ENCODE assay signal across 37 cellular contexts in the genomic region with DNA sequence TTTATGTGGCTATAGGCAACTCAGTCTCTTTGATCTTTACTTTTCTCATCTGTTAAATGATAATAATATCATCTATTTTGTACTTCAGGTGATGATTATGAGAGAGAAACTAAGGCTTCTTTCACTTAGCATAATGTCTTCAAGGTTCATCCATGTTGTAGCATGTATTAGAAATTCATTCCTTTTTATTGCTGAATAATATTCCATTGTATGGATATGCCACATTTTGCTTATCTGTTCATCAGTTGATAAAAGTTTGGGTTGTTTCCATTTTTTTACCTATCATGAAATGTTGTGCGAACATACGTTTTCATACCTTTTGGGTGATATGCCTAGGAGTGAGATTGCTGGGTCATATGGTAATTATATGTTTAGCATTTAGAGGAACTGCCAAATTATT. TPM values are rescaled to one million over a fixed set of nuclear protein-coding genes. Genes with fewer than 3 reads are reported as not detected.
DNase-seq lines count a peak whose midpoint lies in the region; ATAC-seq, FAIRE-seq and TF ChIP-seq lines count a peak whose summit lies in the region.
"Had no signal": no experiment of that assay in that cellular context is flagged by ENCODE, and none has a peak within 500 bp of the region (broad histone marks: within the 10 kb centered on the region; RNA-seq: fewer than 3 reads in every experiment).

No MANE protein-coding gene starts in this region.

- DNase-seq in SK-N-SH = no peak
- DNase-seq in activated naive CD4-positive, alpha-beta T cell treated with anti-CD3 and anti-CD28 coated beads, Interleukin-2, amount 10 ng/mL, durations not matched to agents 7 days and 5 days = no peak
- no peak for DNase-seq in K562 (ENCODE audit: extremely low read depth in 1 of 4, low spot score in 3 of 4)
- no peak for DNase-seq in NCI-H1048 (lab: John Stamatoyannopoulos, UW)
- DNase-seq in KBM-7 = no peak
- DNase-seq: 8988T; ACHN; AML-193; BE2C; C1 segment of cervical spinal cord; Caco-2; Calu3; CD4-positive, alpha-beta memory T cell; CD4-positive, alpha-beta T cell; CD4-positive, CD25-positive, alpha-beta regulatory T cell; CD8-positive, alpha-beta memory T cell; CD8-positive, alpha-beta T cell; COR-L47; DMS 273 treated with DMSO at 0.1 percent for 48 hours; DMS153; DMS53; DMS79; DMS79 treated with DMSO at 0.1 percent for 48 hours; DND-41; EL had no signal

- H3K27me3 ChIP-seq in SK-N-SH (ENCODE audit: insufficient read depth) (no peaks in the 10 kb centered on the region; the same call in 1 of the 2 replicates), K562 (ENCODE audit: control insufficient read depth in 2 of 2, insufficient read depth in 2 of 2, low read length in 2 of 2) (no peaks in the 10 kb centered on the region)
- H3K27me3 ChIP-seq: BE2C; BLaER1; BLaER1 treated with 17β-estradiol and CSF1 and Interleukin-3, amounts not matched to agents 10 nM and 100 nM had no signal

- no peak overlapping the region for H3K9ac ChIP-seq in SK-N-SH
- no peak overlapping the region for H3K9ac ChIP-seq in K562 (ENCODE audit: insufficient read depth in 1 of 2, low read depth in 2 of 2, low read length in 2 of 2)
- H3K9ac ChIP-seq: BLaER1; BLaER1 treated with 17β-estradiol and CSF1 and Interleukin-3, amounts not matched to agents 10 nM and 100 nM had no signal

- H3K4me3 ChIP-seq in SK-N-SH (ENCODE audit: low read depth in 2 of 2, low read length in 1 of 2) (no peak overlapping the region), HEK293 (ENCODE audit: low read depth, low read length) (no peak overlapping the region), K562 (no peak overlapping the region)
- H3K4me3 ChIP-seq: A549; BLaER1; BLaER1 treated with 17β-estradiol and CSF1 and Interleukin-3, amounts not matched to agents 10 nM and 100 nM had no signal

- BruUV-seq in K562 (replicated peaks; lab: Mats Ljungman, UMichigan) = no TSS peak

- H2AFZ ChIP-seq in SK-N-SH (ENCODE audit: low read depth) = no peak overlapping the region
- H2AFZ ChIP-seq in K562 (ENCODE audit: low read depth, low read length) = no peak overlapping the region

- ATAC-seq in SK-N-SH treated with all-trans-retinoic acid at 6 μM for 48 hours = no peak
- ATAC-seq in K562 = no peak
- ATAC-seq: A549; CD8-positive, alpha-beta T cell had no signal

- 87% methylated on average over 2 of the region's 2 CpGs for WGBS in SK-N-SH (ENCODE audit: low lambda C conversion rate)
- WGBS in K562 (ENCODE audit: insufficient coverage, low coverage, missing lambda C conversion rate) = 55% methylated on average over 2 of the region's 2 CpGs

- no peak overlapping the region for H3K4me3 Mint-ChIP-seq in activated naive CD4-positive, alpha-beta T cell treated with anti-CD3 and anti-CD28 coated beads, Interleukin-2, amount 50 U/mL, for 24 hours
- H3K4me3 Mint-ChIP-seq in activated naive CD4-positive, alpha-beta T cell treated with anti-CD3 and anti-CD28 coated beads, Interleukin-2, amount 10 ng/mL, durations not matched to agents 7 days and 5 days = no peak overlapping the region
- H3K4me3 Mint-ChIP-seq: B cell; CD14-positive monocyte; CD4-positive, alpha-beta memory T cell; CD4-positive, alpha-beta T cell; CD8-positive, alpha-beta T cell had no signal

- TF ChIP-seq CTCF in SK-N-SH (IDR thresholded peaks at IDR 0.05) = no peak
- TF ChIP-seq CTCF in HEK293 (tag by site-specific recombination; IDR thresholded peaks at IDR 0.05) = no peak
- no peak for TF ChIP-seq CTCF in K562 (IDR thresholded peaks at IDR 0.05 in 2 of 3, conservative IDR thresholded peaks at IDR 0.05 in 1 of 3; ENCODE audit: insufficient read depth in 2 of 3, low read depth in 1 of 3, low read length in 3 of 3)

- no peaks in the 10 kb centered on the region for H3K9me1 ChIP-seq in K562 (ENCODE audit: control insufficient read depth, insufficient read depth, low read length)

- H3K27me3 Mint-ChIP-seq in activated naive CD4-positive, alpha-beta T cell treated with anti-CD3 and anti-CD28 coated beads, Interleukin-2, amount 50 U/mL, for 24 hours = no peaks in the 10 kb centered on the region
- peaks cover 13% of the 10 kb centered on the region for H3K27me3 Mint-ChIP-seq in activated naive CD4-positive, alpha-beta T cell treated with anti-CD3 and anti-CD28 coated beads, Interleukin-2, amount 10 ng/mL, durations not matched to agents 7 days and 5 days
- H3K27me3 Mint-ChIP-seq: CD4-positive, alpha-beta memory T cell; CD4-positive, alpha-beta T cell; CD8-positive, alpha-beta memory T cell had no signal

- no peak for FAIRE-seq in K562 (lab: Jason Lieb, UNC)
- FAIRE-seq: A204.1, A549, D721Med had no signal

- no peaks in the 10 kb centered on the region for H4K20me1 ChIP-seq in SK-N-SH (ENCODE audit: insufficient read depth)
- H4K20me1 ChIP-seq in K562 (replicated peaks; ENCODE audit: control insufficient read depth, insufficient read depth, low read length) = no peaks in the 10 kb centered on the region
- H4K20me1 ChIP-seq: BLaER1; BLaER1 treated with 17β-estradiol and CSF1 and Interleukin-3, amounts not matched to agents 10 nM and 100 nM had no signal

- H3K79me2 ChIP-seq in SK-N-SH (ENCODE audit: insufficient read depth) (peaks cover 2% of the 10 kb centered on the region; the same call in 1 of the 2 replicates), K562 (ENCODE audit: control insufficient read depth, insufficient read depth, low read length) (0 out of 3 replicates have a peak, but pooled peaks cover 1% of the 10 kb centered on the region)

- POLR2A ChIA-PET in SK-N-SH (lab: Yijun Ruan, JAX) = no interaction called here
- POLR2A ChIA-PET in HEK293 (lab: Yijun Ruan, JAX) = no interaction called here
- POLR2A ChIA-PET in K562 (lab: Yijun Ruan, JAX) = no interaction called here

- H3K9me2 ChIP-seq in SK-N-SH = no peaks in the 10 kb centered on the region

- H3K4me1 ChIP-seq in SK-N-SH (ENCODE audit: control insufficient read depth in 1 of 2, insufficient read depth in 2 of 2, low read depth in 1 of 2, low read length in 1 of 2) (peaks cover 0 to under 1% of the 10 kb centered on the region in 2 experiments; a peak in 1 of 4 replicates), HEK293 (ENCODE audit: control insufficient read depth, insufficient read depth, low read length) (no peaks in the 10 kb centered on the region), K562 (replicated peaks in 1 of 2; ENCODE audit: control insufficient read depth in 2 of 2, insufficient read depth in 2 of 2, low read length in 2 of 2) (peaks cover 0 to 2% of the 10 kb centered on the region in 2 experiments; a peak in 1 of 5 replicates)
- H3K4me1 ChIP-seq: BE2C, Caco-2 had no signal

- H3K4me2 ChIP-seq in SK-N-SH = no peak overlapping the region
- no peak overlapping the region for H3K4me2 ChIP-seq in K562 (ENCODE audit: insufficient read depth, low read length)
- H3K4me2 ChIP-seq: A549; BLaER1; BLaER1 treated with 17β-estradiol and CSF1 and Interleukin-3, amounts not matched to agents 10 nM and 100 nM had no signal

- H3K36me3 ChIP-seq in SK-N-SH (replicated peaks in 1 of 2; ENCODE audit: control insufficient read depth in 1 of 2, insufficient read depth in 2 of 2, low read length in 1 of 2) (no peaks in the 10 kb centered on the region), HEK293 (ENCODE audit: control insufficient read depth in 2 of 2, insufficient read depth in 1 of 2, low read length in 2 of 2) (no peaks in the 10 kb centered on the region), K562 (ENCODE audit: control insufficient read depth, insufficient read depth, low read length) (no peaks in the 10 kb centered on the region)
- H3K36me3 ChIP-seq: BE2C; BLaER1; BLaER1 treated with 17β-estradiol and CSF1 and Interleukin-3, amounts not matched to agents 10 nM and 100 nM had no signal

- TF ChIP-seq POLR2A in K562 (conservative IDR thresholded peaks at IDR 0.05) = no peak

- H3K9me3 ChIP-seq in SK-N-SH (no peaks in the 10 kb centered on the region; the same call in 1 of the 2 replicates), HEK293 (ENCODE audit: control insufficient read depth, insufficient read depth, low read depth, low read length) (no peaks in the 10 kb centered on the region), K562 (replicated peaks; ENCODE audit: control insufficient read depth, insufficient read depth, low read depth, low read length) (no peaks in the 10 kb centered on the region)
- H3K9me3 ChIP-seq: BE2C, Caco-2 had no signal

- H3K9me3 Mint-ChIP-seq in activated naive CD4-positive, alpha-beta T cell treated with anti-CD3 and anti-CD28 coated beads, Interleukin-2, amount 50 U/mL, for 24 hours = no peaks in the 10 kb centered on the region
- H3K9me3 Mint-ChIP-seq in activated naive CD4-positive, alpha-beta T cell treated with anti-CD3 and anti-CD28 coated beads, Interleukin-2, amount 10 ng/mL, durations not matched to agents 7 days and 5 days = no peaks in the 10 kb centered on the region
- H3K9me3 Mint-ChIP-seq: CD14-positive monocyte; CD4-positive, alpha-beta memory T cell; CD4-positive, alpha-beta T cell; CD8-positive, alpha-beta memory T cell; CD8-positive, alpha-beta T cell had no signal

- peaks cover 6% of the 10 kb centered on the region for H3K4me1 Mint-ChIP-seq in activated naive CD4-positive, alpha-beta T cell treated with anti-CD3 and anti-CD28 coated beads, Interleukin-2, amount 50 U/mL, for 24 hours
- H3K4me1 Mint-ChIP-seq in activated naive CD4-positive, alpha-beta T cell treated with anti-CD3 and anti-CD28 coated beads, Interleukin-2, amount 10 ng/mL, durations not matched to agents 7 days and 5 days = peaks cover 11% of the 10 kb centered on the region
- H3K4me1 Mint-ChIP-seq: CD14-positive monocyte had no signal

- peaks cover 2% of the 10 kb centered on the region for H3F3A ChIP-seq in SK-N-SH (replicated peaks; ENCODE audit: insufficient read depth)

- no peaks in the 10 kb centered on the region for H3K36me3 Mint-ChIP-seq in activated naive CD4-positive, alpha-beta T cell treated with anti-CD3 and anti-CD28 coated beads, Interleukin-2, amount 50 U/mL, for 24 hours
- no peaks in the 10 kb centered on the region for H3K36me3 Mint-ChIP-seq in activated naive CD4-positive, alpha-beta T cell treated with anti-CD3 and anti-CD28 coated beads, Interleukin-2, amount 10 ng/mL, durations not matched to agents 7 days and 5 days
- H3K36me3 Mint-ChIP-seq: CD14-positive monocyte; CD4-positive, alpha-beta memory T cell; CD4-positive, CD25-positive, alpha-beta regulatory T cell; CD8-positive, alpha-beta memory T cell; CD8-positive, alpha-beta T cell had no signal

- H3K27ac ChIP-seq in SK-N-SH (ENCODE audit: low read depth in 2 of 2, low read length in 1 of 2) = no peak overlapping the region
- no peak overlapping the region for H3K27ac ChIP-seq in HEK293 (ENCODE audit: extremely low read depth, low read depth, low read length)
- H3K27ac ChIP-seq in K562 (ENCODE audit: extremely low read depth, low read depth, low read length) = no peak overlapping the region
- H3K27ac ChIP-seq: 22Rv1; A549; BLaER1; BLaER1 treated with 17β-estradiol and CSF1 and Interleukin-3, amounts not matched to agents 10 nM and 100 nM; C4-2B had no signal

- intact Hi-C loops in K562 (cut with micrococcal nuclease) = no loop called here

- TF ChIP-seq EP300 in SK-N-SH (IDR thresholded peaks at IDR 0.05; ENCODE audit: borderline replicate concordance in 1 of 2, low read depth in 1 of 2, low read length in 1 of 2) (no peak), K562 (IDR thresholded peaks at IDR 0.05; ENCODE audit: low read length) (no peak)

- CTCF ChIA-PET in SK-N-SH (lab: Yijun Ruan, JAX) (interaction anchor here (1.1 to 1.3 kb wide), 2 partner anchors 8 to 24 kb away, joined by 3 read pairs; a partner anchor contains a TSS), HEK293 (lab: Yijun Ruan, JAX) (no interaction called here), K562 (lab: Yijun Ruan, JAX; ENCODE audit: low intra/inter-chr PET ratio) (no interaction called here)
- CTCF ChIA-PET in activated naive CD4-positive, alpha-beta T cell treated with anti-CD3 and anti-CD28 coated beads, Interleukin-2, amount 10 ng/mL, durations not matched to agents 7 days and 5 days (lab: Charles Lee) = interaction anchor here (0.8 kb wide), 1 partner anchor 12 kb away, joined by 5 read pairs; no protein-coding TSS in a partner anchor

- H3K27ac Mint-ChIP-seq in activated naive CD4-positive, alpha-beta T cell treated with anti-CD3 and anti-CD28 coated beads, Interleukin-2, amount 50 U/mL, for 24 hours = peak overlapping the region; percentile 17
- H3K27ac Mint-ChIP-seq in activated naive CD4-positive, alpha-beta T cell treated with anti-CD3 and anti-CD28 coated beads, Interleukin-2, amount 10 ng/mL, durations not matched to agents 7 days and 5 days = no peak overlapping the region
- H3K27ac Mint-ChIP-seq: B cell; CD4-positive, alpha-beta T cell; CD4-positive, CD25-positive, alpha-beta regulatory T cell; CD8-positive, alpha-beta memory T cell; CD8-positive, alpha-beta T cell had no signal

- in situ Hi-C loops in K562 (cut with MboI) = no loop called here
- in situ Hi-C loops in KBM-7 (cut with MboI; ENCODE audit: low pct_unique_long_range_greater_than_20kb, low sequenced_read_pairs) = no loop called here

- TF ChIP-seq RAD21 in SK-N-SH (IDR thresholded peaks at IDR 0.05; ENCODE audit: low read length) (no peak), K562 (CRISPR knock-in tag; conservative IDR thresholded peaks at IDR 0.05 in 1 of 2, IDR thresholded peaks at IDR 0.05 in 1 of 2) (no peak)

RNA-seq across cellular contexts. Expression of a gene that starts 7.2 kb away (rescaled TPM):
- polyA plus RNA-seq in SK-N-SH (2012; rRNA removed) = 23.1 and 30.3 TPM in 2 replicates
- polyA plus RNA-seq in SK-N-SH (2012; cell fraction: cytosol; rRNA removed) = 21.2 and 24.2 TPM in 2 replicates
- 52.2 and 80.8 TPM in 2 replicates for polyA plus RNA-seq in SK-N-SH (2012; cell fraction: nucleus; rRNA removed)
- total RNA-seq in K562 (2011; cell fraction: chromatin; rRNA removed; ENCODE audit: low replicate concordance) = 92.4 and 231 TPM in 2 replicates
- total RNA-seq in K562 (2011; cell fraction: nucleolus; rRNA removed) = 50.2 and 69.1 TPM in 2 replicates
- 89.7 and 128 TPM in 2 replicates for total RNA-seq in K562 (2011; cell fraction: nucleoplasm; rRNA removed)
- total RNA-seq in K562 (2014; rRNA removed) = 26.3 and 29.3 TPM in 2 replicates
- total RNA-seq in K562 (2014; rRNA removed; fragmentation: Illumina TruSeq; extraction: Trizol) = 38.1 and 45.7 TPM in 2 replicates
- 43.2 and 46.1 TPM in 2 replicates for total RNA-seq in K562 (2015; rRNA removed; fragmentation: Illumina TruSeq; extraction: Trizol)
- 30.4 and 32.4 TPM in 2 replicates for total RNA-seq in K562 (2021)
- 32.8 and 35.3 TPM in 2 replicates for polyA plus RNA-seq in K562 (2011; rRNA removed)
- polyA plus RNA-seq in K562 (2011; cell fraction: cytosol; rRNA removed) = 14.1 and 20.3 TPM in 2 replicates
- 41.4 and 45.1 TPM in 2 replicates for polyA plus RNA-seq in K562 (2011; cell fraction: nucleus; rRNA removed)
- 18.0 and 21.4 TPM in 2 replicates for polyA plus RNA-seq in K562 (2012)
- 31.7 and 37.3 TPM in 2 replicates for polyA plus RNA-seq in K562 (2014; fragmentation: Illumina TruSeq; extraction: Trizol)
- polyA plus RNA-seq in K562 (2014; fragmentation: Nextera tagmentation; extraction: Ambion mirVana) = 10 to 100 TPM in 1 of 2 experiments, 1 to 10 TPM in 1; 9.8 to 12.4 TPM
- polyA plus RNA-seq in K562 (2014; rRNA removed) = 16.7 and 16.9 TPM in 2 replicates
- polyA minus RNA-seq in K562 (2011; rRNA and poly(A)+ RNA removed) = 82.6 and 111 TPM in 2 replicates
- 20.7 and 21.2 TPM in 2 replicates for polyA minus RNA-seq in K562 (2011; cell fraction: cytosol; rRNA and poly(A)+ RNA removed)
- polyA minus RNA-seq in K562 (2011; cell fraction: nucleus; rRNA and poly(A)+ RNA removed) = 48.7 and 71.8 TPM in 2 replicates

Comparison
In these comparisons a context has a peak if more than half of its experiments do, and no peak if none do; other contexts are left out.
1. CTCF ChIA-PET loops: an anchor here in SK-N-SH (1.1 to 1.3 kb wide) and activated naive CD4-positive, alpha-beta T cell treated with anti-CD3 and anti-CD28 coated beads, Interleukin-2, amount 10 ng/mL, durations not matched to agents 7 days and 5 days (0.8 kb wide); none called in HEK293 and K562.